8 cellular contexts compared by ENCODE assay signal in the genomic region with DNA sequence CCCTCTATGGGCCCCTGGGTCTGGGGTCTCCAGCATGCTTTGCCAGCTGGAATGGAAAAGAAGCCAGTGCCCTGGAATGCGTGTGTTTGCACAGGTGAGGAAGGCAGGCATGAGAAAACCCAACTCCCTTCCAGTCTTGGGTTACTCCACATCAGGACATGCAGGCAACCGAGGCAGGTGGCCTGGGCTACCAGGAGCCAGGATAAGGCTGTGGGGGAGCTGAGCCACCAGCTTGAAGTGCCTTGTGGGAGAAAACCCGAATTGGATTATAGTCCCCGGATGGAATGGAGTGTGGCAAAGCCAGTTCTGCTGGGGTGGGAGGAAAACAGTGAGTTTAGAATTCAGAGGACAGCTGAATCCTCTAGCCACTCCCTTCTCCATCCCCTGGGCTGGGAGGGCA. TPM values are rescaled to one million over a fixed set of nuclear protein-coding genes. Genes with fewer than 3 reads are reported as not detected.
DNase-seq lines count a peak whose midpoint lies in the region; ATAC-seq and TF ChIP-seq lines count a peak whose summit lies in the region.

No MANE protein-coding gene starts in this region.

- ATAC-seq in SK-N-SH treated with all-trans-retinoic acid at 6 μM for 48 hours, result peak; percentile 90
- no peak for ATAC-seq in HG03565 (IDR thresholded peaks at IDR 0.05; ENCODE audit: unreplicated experiment)

- H3K4me1 Mint-ChIP-seq in activated CD4-positive, alpha-beta T cell treated with anti-CD3 and anti-CD28 coated beads, Interleukin-2, amount 10 ng/mL, durations not matched to agents 24 days and 14 days, result peaks cover 19% of the 10 kb centered on the region

- H3K36me3 Mint-ChIP-seq in activated CD4-positive, alpha-beta T cell treated with anti-CD3 and anti-CD28 coated beads, Interleukin-2, amount 10 ng/mL, durations not matched to agents 24 days and 14 days (ENCODE audit: low read depth), result no peaks in the 10 kb centered on the region

- DNase-seq in activated CD4-positive, alpha-beta T cell treated with anti-CD3 and anti-CD28 coated beads, Interleukin-2, amount 10 ng/mL, durations not matched to agents 24 days and 14 days, result peak; percentile 71
- DNase-seq in activated CD4-positive, alpha-beta T cell treated with anti-CD3 and anti-CD28 coated beads for 4 hours, result no peak
- DNase-seq in NCI-H1436 treated with DMSO at 0.1 percent for 48 hours (lab: John Stamatoyannopoulos, UW), result peak; percentile 80
- DNase-seq in germinal center (ENCODE audit: low spot score), result peak; percentile 64
- DNase-seq in thyroid gland, result peak; percentile 44 to 53
- DNase-seq in activated T-cell treated with anti-CD3 and anti-CD28 coated beads, Interleukin-2, amount 50 U/mL, for 1 hour, result no peak

- TF ChIP-seq POLR2A in thyroid gland (IDR thresholded peaks at IDR 0.05), result no peak

- no peaks in the 10 kb centered on the region for H3K9me3 ChIP-seq in thyroid gland

- WGBS in thyroid gland, 2 donors, result 31 to 33% methylated on average over 3 to 4 of the region's 4 CpGs

- TF ChIP-seq CTCF in thyroid gland (IDR thresholded peaks at IDR 0.05), result no peak

- no peak overlapping the region for H3K4me3 ChIP-seq in thyroid gland (replicated peaks in 1 of 3)

- no peak overlapping the region for H3K27ac ChIP-seq in thyroid gland

- H3K27me3 ChIP-seq in thyroid gland, result no peaks in the 10 kb centered on the region

- intact Hi-C loops in activated CD4-positive, alpha-beta T cell treated with anti-CD3 and anti-CD28 coated beads, Interleukin-2, amount 10 ng/mL, durations not matched to agents 24 days and 14 days (cut with micrococcal nuclease), result no loop called here
- intact Hi-C loops in thyroid gland (cut with DNase I), result no loop called here

- no peaks in the 10 kb centered on the region for H3K36me3 ChIP-seq in thyroid gland

- no peak overlapping the region for H3K4me3 Mint-ChIP-seq in activated CD4-positive, alpha-beta T cell treated with anti-CD3 and anti-CD28 coated beads, Interleukin-2, amount 10 ng/mL, durations not matched to agents 24 days and 14 days

- peaks cover 85% of the 10 kb centered on the region for H3K27me3 Mint-ChIP-seq in activated CD4-positive, alpha-beta T cell treated with anti-CD3 and anti-CD28 coated beads, Interleukin-2, amount 10 ng/mL, durations not matched to agents 24 days and 14 days

- no peak overlapping the region for H3K27ac Mint-ChIP-seq in activated CD4-positive, alpha-beta T cell treated with anti-CD3 and anti-CD28 coated beads, Interleukin-2, amount 10 ng/mL, durations not matched to agents 24 days and 14 days

- peaks cover 0 to 8% of the 10 kb centered on the region in 2 donors for H3K4me1 ChIP-seq in thyroid gland

- no peaks in the 10 kb centered on the region for H3K9me3 Mint-ChIP-seq in activated CD4-positive, alpha-beta T cell treated with anti-CD3 and anti-CD28 coated beads, Interleukin-2, amount 10 ng/mL, durations not matched to agents 24 days and 14 days

TF ChIP-seq in SK-N-SH treated with all-trans-retinoic acid at 6 μM for 48 hours, 23 proteins besides CTCF, POLR2A, EP300 and RAD21:
- no peak for TF ChIP-seq ESRRG (CRISPR knock-in tag; IDR thresholded peaks at IDR 0.05)
- TF ChIP-seq ZNF565 (CRISPR knock-in tag; conservative IDR thresholded peaks at IDR 0.05; ENCODE audit: low read depth), result no peak
- TF ChIP-seq TOX (CRISPR knock-in tag; IDR thresholded peaks at IDR 0.05; ENCODE audit: borderline replicate concordance), result no peak
- TF ChIP-seq ZNF70 (CRISPR knock-in tag; IDR thresholded peaks at IDR 0.05), result no peak
- no peak for TF ChIP-seq BACH2 (CRISPR knock-in tag; IDR thresholded peaks at IDR 0.05; ENCODE audit: borderline replicate concordance)
- TF ChIP-seq PATZ1 (CRISPR knock-in tag; IDR thresholded peaks at IDR 0.05; ENCODE audit: borderline replicate concordance), result no peak
- no peak for TF ChIP-seq CSRNP3 (CRISPR knock-in tag; IDR thresholded peaks at IDR 0.05)
- TF ChIP-seq ZFP3 (CRISPR knock-in tag; IDR thresholded peaks at IDR 0.05), result no peak
- TF ChIP-seq, protein P1, sequence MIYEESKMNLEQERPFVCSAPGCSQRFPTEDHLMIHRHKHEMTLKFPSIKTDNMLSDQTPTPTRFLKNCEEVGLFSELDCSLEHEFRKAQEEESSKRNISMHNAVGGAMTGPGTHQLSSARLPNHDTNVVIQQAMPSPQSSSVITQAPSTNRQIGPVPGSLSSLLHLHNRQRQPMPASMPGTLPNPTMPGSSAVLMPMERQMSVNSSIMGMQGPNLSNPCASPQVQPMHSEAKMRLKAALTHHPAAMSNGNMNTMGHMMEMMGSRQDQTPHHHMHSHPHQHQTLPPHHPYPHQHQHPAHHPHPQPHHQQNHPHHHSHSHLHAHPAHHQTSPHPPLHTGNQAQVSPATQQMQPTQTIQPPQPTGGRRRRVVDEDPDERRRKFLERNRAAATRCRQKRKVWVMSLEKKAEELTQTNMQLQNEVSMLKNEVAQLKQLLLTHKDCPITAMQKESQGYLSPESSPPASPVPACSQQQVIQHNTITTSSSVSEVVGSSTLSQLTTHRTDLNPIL (CRISPR knock-in tag; IDR thresholded peaks at IDR 0.05; ENCODE audit: low read depth), result no peak
- no peak for TF ChIP-seq PPARA (CRISPR knock-in tag; IDR thresholded peaks at IDR 0.05; ENCODE audit: borderline replicate concordance)
- no peak for TF ChIP-seq RARB (CRISPR knock-in tag; IDR thresholded peaks at IDR 0.05)
- TF ChIP-seq ZC3H10 (CRISPR knock-in tag; IDR thresholded peaks at IDR 0.05), result no peak
- TF ChIP-seq ZNF8 (CRISPR knock-in tag; IDR thresholded peaks at IDR 0.05), result no peak
- TF ChIP-seq GLIS3 (CRISPR knock-in tag; IDR thresholded peaks at IDR 0.05), result no peak

RNA-seq across cellular contexts. Expression of gene SRCIN1, which starts 7.2 kb away (rescaled TPM):
- total RNA-seq in activated CD4-positive, alpha-beta T cell treated with anti-CD3 and anti-CD28 coated beads, Interleukin-2, amount 10 ng/mL, durations not matched to agents 24 days and 14 days, result 0.21 and 0.26 TPM in 2 replicates
- total RNA-seq in thyroid gland, result under 1 TPM; 0.54 to 0.89 (median 0.69) TPM

Comparison
In these comparisons a context has a peak if more than half of its experiments do, and no peak if none do; other contexts are left out.
1. DNase-seq: peak in activated CD4-positive, alpha-beta T cell treated with anti-CD3 and anti-CD28 coated beads, Interleukin-2, amount 10 ng/mL, durations not matched to agents 24 days and 14 days (single experiment), NCI-H1436 treated with DMSO at 0.1 percent for 48 hours (single experiment), germinal center (single experiment) and thyroid gland (2 of 2); none in activated CD4-positive, alpha-beta T cell treated with anti-CD3 and anti-CD28 coated beads for 4 hours (0 of 2) and activated T-cell treated with anti-CD3 and anti-CD28 coated beads, Interleukin-2, amount 50 U/mL, for 1 hour (single experiment).